In the genomic region with DNA sequence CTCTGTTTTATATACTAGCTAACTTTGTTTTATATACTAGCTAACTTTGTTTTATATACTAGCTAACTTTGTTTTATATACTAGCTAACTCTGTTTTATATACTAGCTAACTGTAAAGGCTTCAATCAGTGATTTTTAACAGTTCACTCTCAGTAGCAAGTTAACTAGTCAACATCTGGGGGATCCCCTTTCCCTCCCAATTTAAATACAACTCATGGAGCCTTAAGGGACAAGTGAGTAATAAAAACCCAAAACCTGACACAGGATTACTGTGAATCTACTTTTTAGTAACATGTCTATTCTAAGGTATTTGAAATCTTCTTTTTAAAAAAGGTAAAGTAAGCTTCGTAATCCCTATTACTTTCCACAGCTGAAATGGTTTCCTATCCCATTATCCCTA, we compare ENCODE assay signal across 13 cellular contexts. TPM values are rescaled to one million over a fixed set of nuclear protein-coding genes. Genes with fewer than 3 reads are reported as not detected.
DNase-seq lines count a peak whose midpoint lies in the region; ATAC-seq, FAIRE-seq and TF ChIP-seq lines count a peak whose summit lies in the region.
"Had no signal": no experiment of that assay in that cellular context is flagged by ENCODE, and none has a peak within 500 bp of the region (broad histone marks: within the 10 kb centered on the region; RNA-seq: fewer than 3 reads in every experiment).

No MANE protein-coding gene starts in this region.

- H3K27me3 ChIP-seq in CD4-positive, alpha-beta T cell (ENCODE audit: control insufficient read depth, insufficient read depth, low read length) = no peaks in the 10 kb centered on the region
- H3K27me3 ChIP-seq in HUES6 (ENCODE audit: control insufficient read depth, insufficient read depth, low read length) (no peaks in the 10 kb centered on the region), K562 (ENCODE audit: control insufficient read depth in 2 of 2, insufficient read depth in 2 of 2, low read length in 2 of 2) (no peaks in the 10 kb centered on the region), neural progenitor cell (no peaks in the 10 kb centered on the region), heart right ventricle (no peaks in the 10 kb centered on the region)

- intact Hi-C loops in CD4-positive, alpha-beta T cell (cut with DNase I, micrococcal nuclease) = loop anchor here (5.0 kb wide), 3 partner anchors 47 to 163 kb away; a partner anchor contains a TSS
- intact Hi-C loops in K562 (cut with micrococcal nuclease) (loop anchor here (5.0 kb wide), 1 partner anchor 83 kb away; a partner anchor contains a TSS), heart right ventricle (cut with DNase I) (loop anchor here in 2 of 10 donors (10.0 kb wide), 1 partner anchor 46 kb away; no protein-coding TSS in a partner anchor)

- peaks cover 65% of the 10 kb centered on the region for H3F3A ChIP-seq in neural progenitor cell (ENCODE audit: low read depth)

- no peaks in the 10 kb centered on the region for H3K9me1 ChIP-seq in K562 (ENCODE audit: control insufficient read depth, insufficient read depth, low read length)

- CTCF ChIA-PET in CD4-positive, alpha-beta T cell (lab: Charles Lee) = interaction anchor here (1.8 to 3.9 kb wide), 4 partner anchors 46 to 92 kb away, joined by 6 to 24 read pairs (median 12); a partner anchor contains a TSS
- CTCF ChIA-PET in K562 (lab: Yijun Ruan, JAX; ENCODE audit: low intra/inter-chr PET ratio) = no interaction called here

- no peak for TF ChIP-seq CTCF in CD4-positive, alpha-beta T cell (IDR thresholded peaks at IDR 0.05)
- TF ChIP-seq CTCF in K562 (IDR thresholded peaks at IDR 0.05 in 2 of 3, conservative IDR thresholded peaks at IDR 0.05 in 1 of 3; ENCODE audit: insufficient read depth in 2 of 3, low read depth in 1 of 3, low read length in 3 of 3) (no peak), neural progenitor cell (IDR thresholded peaks at IDR 0.05) (no peak), heart right ventricle (IDR thresholded peaks at IDR 0.05) (no peak)

- peaks cover 49% of the 10 kb centered on the region for H3K4me1 Mint-ChIP-seq in CD4-positive, alpha-beta T cell (ENCODE audit: low read depth)
- peaks cover 38% of the 10 kb centered on the region for H3K4me1 Mint-ChIP-seq in neural progenitor cell

- no peak overlapping the region for H3K4me3 Mint-ChIP-seq in CD4-positive, alpha-beta T cell
- peak overlapping the region; percentile 64 for H3K4me3 Mint-ChIP-seq in neural progenitor cell
- H3K4me3 Mint-ChIP-seq: activated CD8-positive, alpha-beta memory T cell treated with anti-CD3 and anti-CD28 coated beads, Interleukin-2, amount 10 ng/mL, durations not matched to agents 7 days and 5 days had no signal

- peaks cover 43% of the 10 kb centered on the region for H3K36me3 Mint-ChIP-seq in CD4-positive, alpha-beta T cell (ENCODE audit: low read depth)
- H3K36me3 Mint-ChIP-seq in neural progenitor cell = peaks cover 4% of the 10 kb centered on the region

- 81% methylated on average over 1 of the region's 1 CpG for WGBS in K562 (ENCODE audit: insufficient coverage, low coverage, missing lambda C conversion rate)
- whole genome bisulfite sequencing in heart right ventricle, 2 donors = 95% methylated on average over 1 of the region's 1 CpG

- POLR2A ChIA-PET in CD4-positive, alpha-beta T cell (lab: Charles Lee) = interaction anchor here (1.2 kb wide), 1 partner anchor 83 kb away, joined by 3 read pairs; no protein-coding TSS in a partner anchor
- POLR2A ChIA-PET in K562 (lab: Yijun Ruan, JAX) = interaction anchor here (0.7 to 1.4 kb wide), 10 partner anchors 9 to 99 kb away, joined by 3 to 6 read pairs (median 3); a partner anchor contains a TSS

- H4K20me1 ChIP-seq in K562 (replicated peaks; ENCODE audit: control insufficient read depth, insufficient read depth, low read length) (peaks cover 7% of the 10 kb centered on the region), neural progenitor cell (ENCODE audit: low read depth) (peaks cover 40% of the 10 kb centered on the region)

- H3K4me1 ChIP-seq in HUES6 (ENCODE audit: control insufficient read depth, insufficient read depth, low read length) = peaks cover 34% of the 10 kb centered on the region
- H3K4me1 ChIP-seq in K562 (replicated peaks in 1 of 2; ENCODE audit: control insufficient read depth in 2 of 2, insufficient read depth in 2 of 2, low read length in 2 of 2) = peaks cover 32 to 43% of the 10 kb centered on the region in 2 experiments
- H3K4me1 ChIP-seq in neural progenitor cell = peaks cover 41% of the 10 kb centered on the region
- peaks cover 0 to 54% (median 38%) of the 10 kb centered on the region in 9 donors for H3K4me1 ChIP-seq in heart right ventricle

- H3K79me2 ChIP-seq in K562 (ENCODE audit: control insufficient read depth, insufficient read depth, low read length) = peaks cover 96% of the 10 kb centered on the region
- peaks cover 93% of the 10 kb centered on the region for H3K79me2 ChIP-seq in neural progenitor cell (ENCODE audit: low read depth)

- TF ChIP-seq POLR2A in K562 (conservative IDR thresholded peaks at IDR 0.05) = no peak

- H3K4me3 ChIP-seq in HUES6 (ENCODE audit: low read depth, low read length) = peak overlapping the region; percentile 26; the same call in 1 of the 2 replicates
- no peak overlapping the region for H3K4me3 ChIP-seq in K562
- H3K4me3 ChIP-seq in neural progenitor cell = peak overlapping the region; percentile 97
- no peak overlapping the region for H3K4me3 ChIP-seq in heart right ventricle

- H3K9me3 ChIP-seq in CD4-positive, alpha-beta T cell (ENCODE audit: control insufficient read depth, low read length) = no peaks in the 10 kb centered on the region
- H3K9me3 ChIP-seq in HUES6 (ENCODE audit: control insufficient read depth, insufficient read depth, low read depth, low read length) = no peaks in the 10 kb centered on the region
- H3K9me3 ChIP-seq in K562 (replicated peaks; ENCODE audit: control insufficient read depth, insufficient read depth, low read depth, low read length) = no peaks in the 10 kb centered on the region
- no peaks in the 10 kb centered on the region for H3K9me3 ChIP-seq in neural progenitor cell (ENCODE audit: low read depth)
- H3K9me3 ChIP-seq in heart right ventricle = no peaks in the 10 kb centered on the region

- TF ChIP-seq EP300 in K562 (IDR thresholded peaks at IDR 0.05; ENCODE audit: low read length) = no peak

- H3K27me3 Mint-ChIP-seq in CD4-positive, alpha-beta T cell = no peaks in the 10 kb centered on the region
- H3K27me3 Mint-ChIP-seq in neural progenitor cell (ENCODE audit: insufficient read depth, low read depth) = no peaks in the 10 kb centered on the region
- H3K27me3 Mint-ChIP-seq: activated CD8-positive, alpha-beta memory T cell treated with anti-CD3 and anti-CD28 coated beads, Interleukin-2, amount 10 ng/mL, durations not matched to agents 7 days and 5 days had no signal

- ATAC-seq in CD4-positive, alpha-beta T cell (ENCODE audit: poor library complexity) = no peak
- ATAC-seq in K562 (no peak), GM18502 (IDR thresholded peaks at IDR 0.05; ENCODE audit: poor library complexity, unreplicated experiment) (no peak), GM19463 (IDR thresholded peaks at IDR 0.05; ENCODE audit: unreplicated experiment) (no peak), heart right ventricle (no peak)
- ATAC-seq: activated CD8-positive, alpha-beta memory T cell treated with anti-CD3 and anti-CD28 coated beads, Interleukin-2, amount 10 ng/mL, durations not matched to agents 7 days and 5 days had no signal

- H2AFZ ChIP-seq in K562 (ENCODE audit: low read depth, low read length) (no peak overlapping the region), neural progenitor cell (replicated peaks) (no peak overlapping the region)

- H3K9ac ChIP-seq in HUES6 (ENCODE audit: low read length) (no peak overlapping the region), K562 (ENCODE audit: insufficient read depth in 1 of 2, low read depth in 2 of 2, low read length in 2 of 2) (no peak overlapping the region), neural progenitor cell (no peak overlapping the region)

- no peak for DNase-seq in CD4-positive, alpha-beta T cell
- DNase-seq in K562 (ENCODE audit: extremely low read depth in 1 of 4, low spot score in 3 of 4) (no peak), neural progenitor cell (ENCODE audit: low spot score) (no peak), heart right ventricle (no peak), NCI-H1092 treated with DMSO at 0.1 percent for 48 hours (lab: John Stamatoyannopoulos, UW) (no peak)
- DNase-seq: activated CD8-positive, alpha-beta memory T cell treated with anti-CD3 and anti-CD28 coated beads, Interleukin-2, amount 10 ng/mL, durations not matched to agents 7 days and 5 days; IMR-90; NCI-H2029; stimulated activated CD4-positive, alpha-beta T cell treated with anti-CD3 and anti-CD28 coated beads, Interleukin-15, amount 100 ng/mL, for 24 hours; stimulated activated naive CD4-positive, alpha-beta T cell had no signal

- H3K27ac Mint-ChIP-seq in CD4-positive, alpha-beta T cell = peak overlapping the region; percentile 90
- H3K27ac Mint-ChIP-seq in neural progenitor cell = no peak overlapping the region
- H3K27ac Mint-ChIP-seq: activated CD8-positive, alpha-beta memory T cell treated with anti-CD3 and anti-CD28 coated beads, Interleukin-2, amount 10 ng/mL, durations not matched to agents 7 days and 5 days had no signal

- H3K9me3 Mint-ChIP-seq in CD4-positive, alpha-beta T cell = no peaks in the 10 kb centered on the region
- no peaks in the 10 kb centered on the region for H3K9me3 Mint-ChIP-seq in neural progenitor cell

- no peak for FAIRE-seq in K562 (lab: Jason Lieb, UNC)

- TF ChIP-seq RAD21 in K562 (CRISPR knock-in tag; conservative IDR thresholded peaks at IDR 0.05 in 1 of 2, IDR thresholded peaks at IDR 0.05 in 1 of 2) = no peak

- in situ Hi-C loops in K562 (cut with MboI) = no loop called here

- no peak overlapping the region for H3K27ac ChIP-seq in CD4-positive, alpha-beta T cell (ENCODE audit: low read depth, low read length)
- H3K27ac ChIP-seq in HUES6 (ENCODE audit: low read depth, low read length) (no peak overlapping the region), K562 (ENCODE audit: extremely low read depth, low read depth, low read length) (no peak overlapping the region), neural progenitor cell (no peak overlapping the region), heart right ventricle (no peak overlapping the region)

- H3K4me2 ChIP-seq in K562 (ENCODE audit: insufficient read depth, low read length) (no peak overlapping the region), neural progenitor cell (peak overlapping the region; percentile 95)

- BruUV-seq in K562 (replicated peaks; lab: Mats Ljungman, UMichigan) = no TSS peak

- H3K36me3 ChIP-seq in HUES6 (ENCODE audit: control insufficient read depth, insufficient read depth, low read length) (peaks cover 10% of the 10 kb centered on the region), K562 (ENCODE audit: control insufficient read depth, insufficient read depth, low read length) (peaks cover 33% of the 10 kb centered on the region), neural progenitor cell (peaks cover 6% of the 10 kb centered on the region), heart right ventricle (peaks cover 0 to 14% (median 0%) of the 10 kb centered on the region in 9 donors)

RNA-seq across cellular contexts. Expression of a gene that starts 32.2 kb away (rescaled TPM):
- total RNA-seq in CD4-positive, alpha-beta T cell = 10 to 100 TPM; 17.3 to 17.5 TPM
- 115 and 118 TPM in 2 replicates for total RNA-seq in K562 (2011; cell fraction: chromatin; rRNA removed; ENCODE audit: low replicate concordance)
- 34.0 and 45.9 TPM in 2 replicates for total RNA-seq in K562 (2011; cell fraction: nucleolus; rRNA removed)
- total RNA-seq in K562 (2011; cell fraction: nucleoplasm; rRNA removed) = 86.2 and 134 TPM in 2 replicates
- total RNA-seq in K562 (2014; rRNA removed) (7.4 and 14.0 TPM in 2 replicates), K562 (2014; rRNA removed; fragmentation: Illumina TruSeq; extraction: Trizol) (7.5 and 8.5 TPM in 2 replicates), K562 (2015; rRNA removed; fragmentation: Illumina TruSeq; extraction: Trizol) (8.5 TPM in 2 replicates), K562 (2021) (31.1 and 32.9 TPM in 2 replicates), neural progenitor cell (ENCODE audit: low replicate concordance) (7.1 and 17.7 TPM in 2 replicates), heart right ventricle (10 to 100 TPM; 13.2 to 19.4 (median 16.0) TPM)
- polyA plus RNA-seq in K562 (2011; rRNA removed) (7.3 and 8.3 TPM in 2 replicates), K562 (2014; fragmentation: Illumina TruSeq; extraction: Trizol) (34.5 and 34.6 TPM in 2 replicates), K562 (2014; fragmentation: Nextera tagmentation; extraction: Ambion mirVana) (1 to 10 TPM; 4.0 to 6.7 TPM), K562 (2014; rRNA removed) (10.9 TPM in 2 replicates), heart right ventricle (10 to 100 TPM in 1 of 2 donors, 1 to 10 TPM in 1; 8.7 to 13.2 TPM)
- polyA plus RNA-seq in K562 (2011; cell fraction: cytosol; rRNA removed) = 11.9 and 18.3 TPM in 2 replicates
- polyA plus RNA-seq in K562 (2011; cell fraction: nucleus; rRNA removed) = 10.0 and 18.6 TPM in 2 replicates
- 21.1 and 26.3 TPM in 2 replicates for polyA plus RNA-seq in K562 (2012)
- polyA minus RNA-seq in K562 (2011; rRNA and poly(A)+ RNA removed) = 17.9 and 18.4 TPM in 2 replicates
- polyA minus RNA-seq in K562 (2011; cell fraction: cytosol; rRNA and poly(A)+ RNA removed) = 20.8 and 24.7 TPM in 2 replicates
- 7.1 and 7.9 TPM in 2 replicates for polyA minus RNA-seq in K562 (2011; cell fraction: nucleus; rRNA and poly(A)+ RNA removed)

RNA-seq across cellular contexts. Expression of a gene that starts 44.4 kb away (rescaled TPM):
- 10 to 100 TPM; 15.6 to 16.8 TPM for total RNA-seq in CD4-positive, alpha-beta T cell
- total RNA-seq in K562 (2011; cell fraction: chromatin; rRNA removed; ENCODE audit: low replicate concordance) = 47.5 and 136 TPM in 2 replicates
- 90.7 and 91.3 TPM in 2 replicates for total RNA-seq in K562 (2011; cell fraction: nucleolus; rRNA removed)
- 66.9 and 68.4 TPM in 2 replicates for total RNA-seq in K562 (2011; cell fraction: nucleoplasm; rRNA removed)
- 65.2 and 82.2 TPM in 2 replicates for total RNA-seq in K562 (2014; rRNA removed)
- total RNA-seq in K562 (2014; rRNA removed; fragmentation: Illumina TruSeq; extraction: Trizol) = 35.9 and 37.5 TPM in 2 replicates
- total RNA-seq in K562 (2015; rRNA removed; fragmentation: Illumina TruSeq; extraction: Trizol) = 42.2 and 44.8 TPM in 2 replicates
- 97.5 and 98.3 TPM in 2 replicates for total RNA-seq in K562 (2021)
- polyA plus RNA-seq in K562 (2011; rRNA removed) = 123 and 132 TPM in 2 replicates
- 145 and 255 TPM in 2 replicates for polyA plus RNA-seq in K562 (2011; cell fraction: cytosol; rRNA removed)
- polyA plus RNA-seq in K562 (2011; cell fraction: nucleus; rRNA removed) = 106 and 137 TPM in 2 replicates
- polyA plus RNA-seq in K562 (2012) = 90.4 and 103 TPM in 2 replicates
- polyA plus RNA-seq in K562 (2014; fragmentation: Illumina TruSeq; extraction: Trizol) = 143 and 149 TPM in 2 replicates
- polyA plus RNA-seq in K562 (2014; fragmentation: Nextera tagmentation; extraction: Ambion mirVana) = 100 to 1,000 TPM; 306 to 351 TPM
- polyA plus RNA-seq in K562 (2014; rRNA removed) = 106 and 135 TPM in 2 replicates
- polyA minus RNA-seq in K562 (2011; rRNA and poly(A)+ RNA removed) = 74.6 and 135 TPM in 2 replicates
- 72.4 and 111 TPM in 2 replicates for polyA minus RNA-seq in K562 (2011; cell fraction: cytosol; rRNA and poly(A)+ RNA removed)
- polyA minus RNA-seq in K562 (2011; cell fraction: nucleus; rRNA and poly(A)+ RNA removed) = 45.1 and 67.7 TPM in 2 replicates
- total RNA-seq in neural progenitor cell (ENCODE audit: low replicate concordance) = 25.8 and 44.8 TPM in 2 replicates
- 10 to 100 TPM; 34.2 to 41.6 (median 39.2) TPM for total RNA-seq in heart right ventricle
- 10 to 100 TPM; 32.3 to 48.2 TPM for polyA plus RNA-seq in heart right ventricle

Comparison
In these comparisons a context has a peak if more than half of its experiments do, and no peak if none do; other contexts are left out.
1. H3K4me3 ChIP-seq: peak in HUES6 (single experiment) and neural progenitor cell (single experiment); none in K562 (single experiment) and heart right ventricle (0 of 10).